In genomic region chr11:127063191-127063590, GRCh38 we compare ENCODE assay signal across 23 cellular contexts.
"Had no signal": no experiment of that assay in that cellular context is flagged by ENCODE, and none has a peak within 500 bp of the region (broad histone marks: within the 10 kb centered on the region; RNA-seq: fewer than 3 reads in every experiment).

No MANE protein-coding gene starts in this region.

- H3K9me3 ChIP-seq: left ventricle myocardium inferior, lower lobe of right lung, neutrophil, spleen, tibial artery, upper lobe of left lung, vagina had no signal

- DNase-seq: effector CD4-positive, alpha-beta T cell; endodermal cell; erythroblast; foreskin keratinocyte; immature natural killer cell; left cardiac atrium; left ventricle myocardium inferior; lower lobe of right lung; mesenchymal stem cell; midbrain; nephron progenitor cell; posterior cingulate gyrus; spleen; stimulated activated CD4-positive, alpha-beta T cell treated with anti-CD3 and anti-CD28 coated beads, Interleukin-15, amount 100 ng/mL, for 24 hours; stimulated activated CD4-positive, alpha-beta T cell treated with anti-CD3 and anti-CD28 coated beads, Interleukin-1b, Interleukin-23, amount 100 ng/mL, for 48 hours; stimulated activated CD4-positive, alpha-beta T cell treated with anti-CD3 and anti-CD28 coated beads, Interleukin-4, amount 100 ng/mL, for 24 hours; tibial artery; upper lobe of left lung had no signal

- H3K4me1 Mint-ChIP-seq: immature natural killer cell; stimulated activated memory B cell treated with anti-CD40 and anti-IgM and Interleukin-4, amounts not matched to agents 10 μg/mL and 1 μg/mL and 100 μg/mL, for 72 hours had no signal

- H3K4me3 ChIP-seq: left ventricle myocardium inferior, lower lobe of right lung, spleen, tibial artery, upper lobe of left lung, vagina had no signal

- ATAC-seq: foreskin keratinocyte; left cardiac atrium; lower lobe of right lung; sciatic nerve; stimulated activated memory B cell treated with anti-CD40 and anti-IgM and Interleukin-4, amounts not matched to agents 10 μg/mL and 1 μg/mL and 100 μg/mL, for 72 hours had no signal

- H3K4me3 Mint-ChIP-seq: endodermal cell; immature natural killer cell; nephron progenitor cell; stimulated activated memory B cell treated with anti-CD40 and anti-IgM and Interleukin-4, amounts not matched to agents 10 μg/mL and 1 μg/mL and 100 μg/mL, for 72 hours; stimulated activated naive CD8-positive, alpha-beta T cell treated with anti-CD3 and anti-CD28 coated beads, Interleukin-15, Interleukin-2, amounts not matched to agents 100 ng/mL and 50 ng/mL, for 24 hours had no signal

- H3K27ac Mint-ChIP-seq: endodermal cell; immature natural killer cell; nephron progenitor cell; stimulated activated memory B cell treated with anti-CD40 and anti-IgM and Interleukin-4, amounts not matched to agents 10 μg/mL and 1 μg/mL and 100 μg/mL, for 72 hours; stimulated activated naive CD8-positive, alpha-beta T cell treated with anti-CD3 and anti-CD28 coated beads, Interleukin-15, Interleukin-2, amounts not matched to agents 100 ng/mL and 50 ng/mL, for 24 hours had no signal

- H3K27me3 Mint-ChIP-seq: stimulated activated memory B cell treated with anti-CD40 and anti-IgM and Interleukin-4, amounts not matched to agents 10 μg/mL and 1 μg/mL and 100 μg/mL, for 72 hours; stimulated activated naive CD8-positive, alpha-beta T cell treated with anti-CD3 and anti-CD28 coated beads, Interleukin-15, Interleukin-2, amounts not matched to agents 100 ng/mL and 50 ng/mL, for 24 hours had no signal

- H3K27me3 ChIP-seq: foreskin keratinocyte, neutrophil, tibial artery, upper lobe of left lung, vagina had no signal

- H3K9me3 Mint-ChIP-seq: endodermal cell; immature natural killer cell; nephron progenitor cell; stimulated activated memory B cell treated with anti-CD40 and anti-IgM and Interleukin-4, amounts not matched to agents 10 μg/mL and 1 μg/mL and 100 μg/mL, for 72 hours; stimulated activated naive CD8-positive, alpha-beta T cell treated with anti-CD3 and anti-CD28 coated beads, Interleukin-15, Interleukin-2, amounts not matched to agents 100 ng/mL and 50 ng/mL, for 24 hours had no signal

- H3K4me1 ChIP-seq: foreskin keratinocyte, left ventricle myocardium inferior, lower lobe of right lung, spleen, upper lobe of left lung, vagina had no signal

- H3K36me3 Mint-ChIP-seq: immature natural killer cell; stimulated activated memory B cell treated with anti-CD40 and anti-IgM and Interleukin-4, amounts not matched to agents 10 μg/mL and 1 μg/mL and 100 μg/mL, for 72 hours had no signal

- H3K36me3 ChIP-seq: left ventricle myocardium inferior, lower lobe of right lung, neutrophil, spleen, tibial artery, upper lobe of left lung, vagina had no signal
